Comparison of ENCODE assay signal across 25 cellular contexts in genomic region chr14:30673071-30673470, GRCh38.
"Had no signal": no experiment of that assay in that cellular context is flagged by ENCODE, and none has a peak within 500 bp of the region (broad histone marks: within the 10 kb centered on the region; RNA-seq: fewer than 3 reads in every experiment).

No MANE protein-coding gene starts in this region.

- H3K4me2 ChIP-seq: KMS-11 had no signal

- H3K9me3 ChIP-seq: adrenal gland, breast epithelium had no signal

- H3K27ac ChIP-seq: adrenal gland, breast epithelium, KMS-11, VCaP had no signal

- H3K36me3 ChIP-seq: breast epithelium had no signal

- H3K9ac ChIP-seq: KMS-11 had no signal

- ATAC-seq: activated T-helper 17 cell treated with anti-CD3 and anti-CD28 coated beads, Interleukin-2, amount 50 U/mL, for 72 hours; T-cell had no signal

- DNase-seq: activated CD4-positive, alpha-beta memory T cell treated with anti-CD3 and anti-CD28 coated beads, Interleukin-2, amount 10 ng/mL, durations not matched to agents 7 days and 5 days; activated CD4-positive, alpha-beta T cell treated with anti-CD3 and anti-CD28 coated beads, Interleukin-2, amount 10 ng/mL, durations not matched to agents 7 days and 5 days; activated CD4-positive, CD25-positive, alpha-beta regulatory T cell; activated gamma-delta T cell; activated naive CD4-positive, alpha-beta T cell treated with anti-CD3 and anti-CD28 coated beads for 36 hours; activated naive CD8-positive, alpha-beta T cell treated with anti-CD3 and anti-CD28 coated beads for 36 hours; activated T-cell treated with anti-CD3 and anti-CD28 coated beads for 4 hours; activated T-cell treated with anti-CD3 and anti-CD28 coated beads, Interleukin-2, amount 50 U/mL, for 48 hours; adrenal gland; aorta; caudate nucleus; NCI-H1105 treated with DMSO at 0.1 percent for 48 hours; NCI-H1436 treated with DMSO at 0.1 percent for 48 hours; NCI-H187; NCI-H2081 treated with DMSO at 0.1 percent for 48 hours; NCI-H526; NCI-H82; SIG-M5; T-cell; T-helper 2 cell; T1000 had no signal

- H3K4me1 ChIP-seq: adrenal gland, breast epithelium had no signal

- H3K27me3 ChIP-seq: adrenal gland, breast epithelium had no signal

- H3K4me3 ChIP-seq: adrenal gland, breast epithelium had no signal
